In the genomic region with DNA sequence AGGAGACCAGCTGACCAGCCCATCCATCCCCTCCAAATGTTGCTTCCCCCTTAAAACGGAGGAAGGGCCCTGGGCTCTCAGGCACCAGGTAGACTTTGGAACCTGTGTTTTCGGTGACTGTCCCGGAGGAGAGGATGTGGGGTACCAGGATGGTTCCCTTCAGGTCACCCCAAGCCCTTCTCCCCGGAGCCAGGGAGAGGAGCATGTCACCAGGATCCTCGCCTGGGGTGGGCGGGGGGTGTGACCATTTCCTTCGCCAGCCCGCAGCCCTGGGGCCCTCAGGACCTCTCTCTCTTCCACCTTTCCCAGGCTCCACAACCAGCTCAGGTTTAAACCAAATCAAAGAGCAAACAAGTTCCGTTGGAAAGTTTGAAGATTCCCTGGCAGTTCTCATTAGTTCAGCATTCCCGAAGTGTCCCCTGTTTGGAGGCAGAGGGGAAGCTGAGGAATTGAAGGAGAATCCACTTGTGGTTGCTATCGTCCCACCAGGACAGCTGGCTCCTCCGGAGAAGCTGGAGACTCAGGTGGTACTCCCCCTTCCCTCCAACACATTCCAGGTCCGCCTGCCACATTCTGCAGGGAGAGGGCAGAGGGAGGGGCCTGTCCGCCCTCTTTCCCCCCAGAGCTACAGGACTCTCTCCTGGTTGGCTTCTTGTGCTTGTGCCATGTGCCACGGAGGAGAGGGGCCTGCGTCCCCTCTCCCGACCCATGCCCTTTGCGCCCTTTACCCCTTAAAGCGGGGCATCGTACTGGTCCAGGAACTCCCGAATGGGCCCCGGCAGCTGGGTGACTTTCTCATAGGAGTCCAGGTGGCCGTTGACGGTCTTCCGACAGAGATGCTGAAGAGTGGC, we compare ENCODE assay signal across 8 cellular contexts. TPM values are rescaled to one million over a fixed set of nuclear protein-coding genes. Genes with fewer than 3 reads are reported as not detected.
DNase-seq lines count a peak whose midpoint lies in the region; ATAC-seq and TF ChIP-seq lines count a peak whose summit lies in the region.

No MANE protein-coding gene starts in this region.

- peaks cover 36% of the 10 kb centered on the region for H3K4me1 Mint-ChIP-seq in Caco-2 (ENCODE audit: low read depth, unreplicated experiment)
- H3K4me1 Mint-ChIP-seq in T-helper 17 cell = peaks cover 40% of the 10 kb centered on the region

- peak overlapping the region; percentile 7 for H2BK120ac ChIP-seq in trophoblast cell (ENCODE audit: insufficient read depth, low read length, poor library complexity)

- H3K36me3 ChIP-seq in Caco-2 (ENCODE audit: control insufficient read depth, insufficient read depth, low read length) (no peaks in the 10 kb centered on the region; the same call in 1 of the 2 replicates), fibroblast of lung (ENCODE audit: control insufficient read depth, insufficient read depth, low read length) (peaks cover 21% of the 10 kb centered on the region), trophoblast cell (ENCODE audit: control insufficient read depth in 1 of 2, insufficient read depth in 2 of 2, low read length in 2 of 2) (peaks cover 20 to 24% of the 10 kb centered on the region in 2 experiments)

- no peak for DNase-seq in Caco-2
- no peak for DNase-seq in T-helper 17 cell
- DNase-seq in fibroblast of lung (ENCODE audit: low read depth in 2 of 2) = no peak
- DNase-seq in trophoblast cell = no peak
- no peak for DNase-seq in NCI-H2107 (lab: John Stamatoyannopoulos, UW)
- no peak for DNase-seq in AG20443 (ENCODE audit: low spot score)
- no peak for DNase-seq in stimulated activated naive CD4-positive, alpha-beta T cell treated with Interleukin-2 at 50 U/mL for 16 hours (lab: John Stamatoyannopoulos, UW)

- H3K9ac ChIP-seq in fibroblast of lung (ENCODE audit: insufficient read depth, low read length) = peak overlapping the region; percentile 97
- peak overlapping the region; percentile 44 for H3K9ac ChIP-seq in trophoblast cell (ENCODE audit: low read length)

- peak overlapping the region; percentile 54 for H3K4ac ChIP-seq in trophoblast cell (ENCODE audit: low read depth, low read length)

- peaks cover 50% of the 10 kb centered on the region for H3K79me2 ChIP-seq in fibroblast of lung (ENCODE audit: control insufficient read depth, insufficient read depth, low read length)
- H3K79me2 ChIP-seq in trophoblast cell (ENCODE audit: control insufficient read depth, insufficient read depth, low read length, poor library complexity) = peaks cover 32% of the 10 kb centered on the region

- POLR2A ChIA-PET in Caco-2 (lab: Charles Lee) = no interaction called here

- H3K4me1 ChIP-seq in Caco-2 (peaks cover 50% of the 10 kb centered on the region), fibroblast of lung (ENCODE audit: control insufficient read depth, extremely low read depth, insufficient read depth, low read length) (peaks cover 20% of the 10 kb centered on the region), trophoblast cell (ENCODE audit: control insufficient read depth in 1 of 2, insufficient read depth in 2 of 2, low read length in 2 of 2) (peaks cover 35 to 44% of the 10 kb centered on the region in 2 experiments)

- H3K4me3 Mint-ChIP-seq in Caco-2 (ENCODE audit: unreplicated experiment) (peak overlapping the region; percentile 85), T-helper 17 cell (peak overlapping the region; percentile 92)

- peak overlapping the region; percentile 0 for H3K14ac ChIP-seq in trophoblast cell (ENCODE audit: low read length)

- TF ChIP-seq CTCF in Caco-2 (IDR thresholded peaks at IDR 0.05; ENCODE audit: insufficient read depth in 1 of 2, low read depth in 1 of 2, low read length in 1 of 2, severe bottlenecking in 1 of 2, unreplicated experiment in 1 of 2) = no peak
- no peak for TF ChIP-seq CTCF in fibroblast of lung (conservative IDR thresholded peaks at IDR 0.05 in 1 of 2, IDR thresholded peaks at IDR 0.05 in 1 of 2; ENCODE audit: low read depth in 1 of 2, low read length in 2 of 2)

- H2AK5ac ChIP-seq in trophoblast cell (ENCODE audit: low read length) = no peak overlapping the region

- H3K36me3 Mint-ChIP-seq in Caco-2 (ENCODE audit: insufficient read depth, unreplicated experiment) (peaks cover 48% of the 10 kb centered on the region), T-helper 17 cell (ENCODE audit: low read depth) (no peaks in the 10 kb centered on the region)

- peak overlapping the region; percentile 11 for H4K91ac ChIP-seq in trophoblast cell (ENCODE audit: low read depth, low read length)

- BruUV-seq in Caco-2 (replicated peaks; lab: Mats Ljungman, UMichigan) = TSS peak; percentile 42

- peak overlapping the region; percentile 16 for H3K18ac ChIP-seq in trophoblast cell (ENCODE audit: low read length)

- H3K27me3 Mint-ChIP-seq in Caco-2 (ENCODE audit: insufficient read depth, unreplicated experiment) (no peaks in the 10 kb centered on the region), T-helper 17 cell (no peaks in the 10 kb centered on the region)

- H3K9me3 Mint-ChIP-seq in Caco-2 (ENCODE audit: unreplicated experiment) = no peaks in the 10 kb centered on the region

- no peak overlapping the region for H3K27ac Mint-ChIP-seq in Caco-2 (ENCODE audit: unreplicated experiment)
- peak overlapping the region; percentile 99 for H3K27ac Mint-ChIP-seq in T-helper 17 cell

- H2AFZ ChIP-seq in fibroblast of lung (ENCODE audit: low read length) (no peak overlapping the region), trophoblast cell (ENCODE audit: insufficient read depth, low read length, poor library complexity) (no peak overlapping the region)

- H3K79me1 ChIP-seq in trophoblast cell (ENCODE audit: low read length) = peaks cover 55% of the 10 kb centered on the region

- CTCF ChIA-PET in Caco-2 (lab: Charles Lee) = interaction anchor here (1.5 kb wide), 1 partner anchor 64 kb away, joined by 7 read pairs; no protein-coding TSS in a partner anchor

- H3K23ac ChIP-seq in trophoblast cell (ENCODE audit: low read length) = no peak overlapping the region

- intact Hi-C loops in Caco-2 (cut with micrococcal nuclease; ENCODE audit: unreplicated experiment) = no loop called here

- no peak overlapping the region for H2BK12ac ChIP-seq in trophoblast cell (ENCODE audit: low read length)

- peak overlapping the region; percentile 15 for H4K8ac ChIP-seq in trophoblast cell (ENCODE audit: low read depth, low read length)

- no CpG with 5 or more reads among the region's 25 CpGs for WGBS in trophoblast cell (ENCODE audit: extremely low coverage, insufficient coverage, insufficient read length)

- peak overlapping the region; percentile 28 for H2BK5ac ChIP-seq in trophoblast cell (ENCODE audit: low read depth, low read length, poor library complexity)

- no peak overlapping the region for H4K12ac ChIP-seq in trophoblast cell (ENCODE audit: low read depth, low read length)

- H3K27ac ChIP-seq in fibroblast of lung (ENCODE audit: insufficient read depth, low read length) = peak overlapping the region; percentile 98
- H3K27ac ChIP-seq in trophoblast cell (ENCODE audit: low read depth, low read length) = peak overlapping the region; percentile 92

- ATAC-seq in T-helper 17 cell (no peak), HG02678 (IDR thresholded peaks at IDR 0.05; ENCODE audit: unreplicated experiment) (no peak)

- H3K9me3 ChIP-seq in Caco-2 (no peaks in the 10 kb centered on the region), T-helper 17 cell (ENCODE audit: control insufficient read depth, low read length, poor library complexity, severe bottlenecking) (no peaks in the 10 kb centered on the region), fibroblast of lung (ENCODE audit: control insufficient read depth, insufficient read depth, low read depth, low read length) (no peaks in the 10 kb centered on the region), trophoblast cell (ENCODE audit: insufficient read depth, low read depth, low read length) (no peaks in the 10 kb centered on the region)

- H3K4me3 ChIP-seq in Caco-2 (ENCODE audit: low read depth, low read length) = no peak overlapping the region; the same call in 1 of the 2 replicates
- peak overlapping the region; percentile 54 to 98 (median 75) for H3K4me3 ChIP-seq in fibroblast of lung (replicated peaks in 1 of 4; ENCODE audit: control extremely low read depth in 1 of 4, insufficient read depth in 1 of 4, low read depth in 3 of 4, low read length in 4 of 4)
- peak overlapping the region; percentile 98 for H3K4me3 ChIP-seq in trophoblast cell (ENCODE audit: low read depth, low read length)

- no peaks in the 10 kb centered on the region for H3K27me3 ChIP-seq in Caco-2 (replicated peaks; ENCODE audit: control insufficient read depth, insufficient read depth, low read length)
- no peaks in the 10 kb centered on the region for H3K27me3 ChIP-seq in fibroblast of lung (ENCODE audit: control insufficient read depth, insufficient read depth, low read length)
- peaks cover 1% of the 10 kb centered on the region for H3K27me3 ChIP-seq in trophoblast cell (ENCODE audit: insufficient read depth, low read length)

- H3K4me2 ChIP-seq in fibroblast of lung (ENCODE audit: extremely low read depth, insufficient read depth, low read length) (peak overlapping the region; percentile 67), trophoblast cell (ENCODE audit: low read length) (peak overlapping the region; percentile 71)

- no peaks in the 10 kb centered on the region for H4K20me1 ChIP-seq in fibroblast of lung (ENCODE audit: control insufficient read depth, extremely low read depth, insufficient read depth, low read length)

RNA-seq across cellular contexts. Expression of a gene that starts 2.0 kb away (rescaled TPM):
- total RNA-seq in Caco-2 (2022) (11.3 and 12.8 TPM in 2 replicates), T-helper 17 cell (100 to 1,000 TPM; 119 to 197 TPM), fibroblast of lung (163 and 185 TPM in 2 replicates)
- polyA plus RNA-seq in fibroblast of lung = 52.6 and 87.8 TPM in 2 replicates
- polyA plus RNA-seq in fibroblast of lung (2012) = 59.6 and 94.1 TPM in 2 replicates
- 48.9 and 50.2 TPM in 2 replicates for polyA minus RNA-seq in fibroblast of lung (ENCODE audit: low replicate concordance)
- polyA plus RNA-seq in trophoblast cell (2013) = 33.2 and 33.8 TPM in 2 replicates

RNA-seq across cellular contexts. Expression of a gene that starts 20.5 kb away (rescaled TPM):
- 54.1 and 55.2 TPM in 2 replicates for total RNA-seq in Caco-2 (2022)
- 10 to 100 TPM; 47.5 to 54.9 TPM for total RNA-seq in T-helper 17 cell
- 29.8 and 34.5 TPM in 2 replicates for total RNA-seq in fibroblast of lung
- polyA plus RNA-seq in fibroblast of lung = 21.7 and 22.4 TPM in 2 replicates
- polyA plus RNA-seq in fibroblast of lung (2012) = 16.6 and 21.3 TPM in 2 replicates
- polyA minus RNA-seq in fibroblast of lung (ENCODE audit: low replicate concordance) = 27.9 and 37.7 TPM in 2 replicates
- polyA plus RNA-seq in trophoblast cell (2013) = 23.9 and 26.5 TPM in 2 replicates
